22 cellular contexts compared by ENCODE assay signal in genomic region chr11:43712676-43713075, GRCh38. TPM values are rescaled to one million over a fixed set of nuclear protein-coding genes. Genes with fewer than 3 reads are reported as not detected.
DNase-seq lines count a peak whose midpoint lies in the region; ATAC-seq and TF ChIP-seq lines count a peak whose summit lies in the region.
"Had no signal": no experiment of that assay in that cellular context is flagged by ENCODE, and none has a peak within 500 bp of the region (broad histone marks: within the 10 kb centered on the region; RNA-seq: fewer than 3 reads in every experiment).

No MANE protein-coding gene starts in this region.

- H3K9me3 Mint-ChIP-seq in activated CD4-positive, alpha-beta T cell treated with anti-CD3 and anti-CD28 coated beads for 36 hours (ENCODE audit: low read depth): peaks cover 6% of the 10 kb centered on the region
- peaks cover 7% of the 10 kb centered on the region for H3K9me3 Mint-ChIP-seq in activated CD4-positive, alpha-beta T cell treated with anti-CD3 and anti-CD28 coated beads, Interleukin-2, amount 10 ng/mL, durations not matched to agents 7 days and 5 days

- intact Hi-C loops in activated CD4-positive, alpha-beta T cell treated with anti-CD3 and anti-CD28 coated beads for 36 hours (cut with DNase I, micrococcal nuclease): no loop called here

- H3K27ac Mint-ChIP-seq in activated CD4-positive, alpha-beta T cell treated with anti-CD3 and anti-CD28 coated beads for 36 hours: no peak overlapping the region
- H3K27ac Mint-ChIP-seq in activated CD4-positive, alpha-beta T cell treated with anti-CD3 and anti-CD28 coated beads, Interleukin-2, amount 10 ng/mL, durations not matched to agents 7 days and 5 days: no peak overlapping the region
- H3K27ac Mint-ChIP-seq: CD4-positive, CD25-positive, alpha-beta regulatory T cell had no signal

- no peak for TF ChIP-seq CTCF in WI38 (IDR thresholded peaks at IDR 0.05; ENCODE audit: low read depth, low read length)

- CTCF ChIA-PET in activated CD4-positive, alpha-beta T cell treated with anti-CD3 and anti-CD28 coated beads for 36 hours (lab: Charles Lee): no interaction called here
- CTCF ChIA-PET in activated CD4-positive, alpha-beta T cell treated with anti-CD3 and anti-CD28 coated beads, Interleukin-2, amount 10 ng/mL, durations not matched to agents 7 days and 5 days (lab: Charles Lee): no interaction called here

- peak; percentile 26 for ATAC-seq in activated CD4-positive, alpha-beta T cell treated with anti-CD3 and anti-CD28 coated beads for 36 hours
- ATAC-seq in HG03095 (IDR thresholded peaks at IDR 0.05; ENCODE audit: unreplicated experiment): no peak
- no peak for ATAC-seq in HG03378 (IDR thresholded peaks at IDR 0.05; ENCODE audit: unreplicated experiment)
- ATAC-seq in HG03196 (IDR thresholded peaks at IDR 0.05; ENCODE audit: unreplicated experiment): no peak
- ATAC-seq: Panc1 had no signal

- H3K4me3 ChIP-seq in WI38 (ENCODE audit: low read depth, low read length): peak overlapping the region; percentile 21; the same call in 1 of the 2 replicates
- H3K4me3 ChIP-seq: HAP-1, MG63, SJCRH30 had no signal

- DNase-seq in activated CD4-positive, alpha-beta T cell treated with anti-CD3 and anti-CD28 coated beads for 36 hours: no peak
- no peak for DNase-seq in activated CD4-positive, alpha-beta T cell treated with anti-CD3 and anti-CD28 coated beads, Interleukin-2, amount 10 ng/mL, durations not matched to agents 7 days and 5 days
- DNase-seq in fibroblast of peridontal ligament (ENCODE audit: extremely low read depth) (peak; percentile 78), NCI-H345 treated with DMSO at 0.1 percent for 48 hours (lab: John Stamatoyannopoulos, UW; ENCODE audit: unreplicated experiment) (no peak)
- DNase-seq: BE2C; CD4-positive, CD25-positive, alpha-beta regulatory T cell; COR-L47; DMS153; Kasumi-1; MG63; NCI-H1048; NCI-H1436; NCI-H1930; NCI-H226; NCI-H524 treated with DMSO at 0.1 percent for 48 hours; SJCRH30 had no signal

- peaks cover 6% of the 10 kb centered on the region for H3K4me1 Mint-ChIP-seq in activated CD4-positive, alpha-beta T cell treated with anti-CD3 and anti-CD28 coated beads for 36 hours
- no peaks in the 10 kb centered on the region for H3K4me1 Mint-ChIP-seq in activated CD4-positive, alpha-beta T cell treated with anti-CD3 and anti-CD28 coated beads, Interleukin-2, amount 10 ng/mL, durations not matched to agents 7 days and 5 days

- POLR2A ChIA-PET in activated CD4-positive, alpha-beta T cell treated with anti-CD3 and anti-CD28 coated beads for 36 hours (lab: Charles Lee): no interaction called here
- POLR2A ChIA-PET in activated CD4-positive, alpha-beta T cell treated with anti-CD3 and anti-CD28 coated beads, Interleukin-2, amount 10 ng/mL, durations not matched to agents 7 days and 5 days (lab: Charles Lee): no interaction called here

- peaks cover 24% of the 10 kb centered on the region for H3K36me3 Mint-ChIP-seq in activated CD4-positive, alpha-beta T cell treated with anti-CD3 and anti-CD28 coated beads for 36 hours (ENCODE audit: low read depth)
- H3K36me3 Mint-ChIP-seq in activated CD4-positive, alpha-beta T cell treated with anti-CD3 and anti-CD28 coated beads, Interleukin-2, amount 10 ng/mL, durations not matched to agents 7 days and 5 days (ENCODE audit: low read depth): peaks cover 6% of the 10 kb centered on the region

- H3K27me3 Mint-ChIP-seq in activated CD4-positive, alpha-beta T cell treated with anti-CD3 and anti-CD28 coated beads for 36 hours: no peaks in the 10 kb centered on the region
- no peaks in the 10 kb centered on the region for H3K27me3 Mint-ChIP-seq in activated CD4-positive, alpha-beta T cell treated with anti-CD3 and anti-CD28 coated beads, Interleukin-2, amount 10 ng/mL, durations not matched to agents 7 days and 5 days
- H3K27me3 Mint-ChIP-seq: CD4-positive, CD25-positive, alpha-beta regulatory T cell had no signal

- no peak overlapping the region for H3K4me3 Mint-ChIP-seq in activated CD4-positive, alpha-beta T cell treated with anti-CD3 and anti-CD28 coated beads for 36 hours
- no peak overlapping the region for H3K4me3 Mint-ChIP-seq in activated CD4-positive, alpha-beta T cell treated with anti-CD3 and anti-CD28 coated beads, Interleukin-2, amount 10 ng/mL, durations not matched to agents 7 days and 5 days
- H3K4me3 Mint-ChIP-seq: CD4-positive, CD25-positive, alpha-beta regulatory T cell had no signal

RNA-seq across cellular contexts. Expression of gene HSD17B12, which starts 32.1 kb away (rescaled TPM):
- total RNA-seq in activated CD4-positive, alpha-beta T cell treated with anti-CD3 and anti-CD28 coated beads for 36 hours: 10 to 100 TPM; 57.6 to 68.9 TPM
- total RNA-seq in activated CD4-positive, alpha-beta T cell treated with anti-CD3 and anti-CD28 coated beads, Interleukin-2, amount 10 ng/mL, durations not matched to agents 7 days and 5 days: 10 to 100 TPM; 39.9 to 53.9 TPM
